Comparison of ENCODE assay signal across 9 cellular contexts in genomic region chr14:67514203-67514607, GRCh38. TPM values are rescaled to one million over a fixed set of nuclear protein-coding genes. Genes with fewer than 3 reads are reported as not detected.
DNase-seq lines count a peak whose midpoint lies in the region; ATAC-seq and TF ChIP-seq lines count a peak whose summit lies in the region.
"Had no signal": no experiment of that assay in that cellular context is flagged by ENCODE, and none has a peak within 500 bp of the region (broad histone marks: within the 10 kb centered on the region; RNA-seq: fewer than 3 reads in every experiment).

No MANE protein-coding gene starts in this region.

- peaks cover 24% of the 10 kb centered on the region for H3K4me1 ChIP-seq in left ventricle myocardium inferior
- H3K4me1 ChIP-seq in skeletal muscle satellite cell (ENCODE audit: control insufficient read depth, insufficient read depth, low read length) = peaks cover 6% of the 10 kb centered on the region

- no peaks in the 10 kb centered on the region for H3K9me3 ChIP-seq in left ventricle myocardium inferior (replicated peaks)
- no peaks in the 10 kb centered on the region for H3K9me3 ChIP-seq in skeletal muscle satellite cell (replicated peaks; ENCODE audit: low read length)

- DNase-seq in H7 (peak; percentile 67), left ventricle myocardium inferior (no peak), D341Med (ENCODE audit: low spot score) (no peak), Kasumi-1 (lab: John Stamatoyannopoulos, UW) (no peak), NOMO-1 (lab: John Stamatoyannopoulos, UW; ENCODE audit: unreplicated experiment in 2 of 2) (no peak)

- H3K9ac ChIP-seq in skeletal muscle satellite cell (ENCODE audit: low read depth, low read length) = no peak overlapping the region

- H3K27ac ChIP-seq in left ventricle myocardium inferior (replicated peaks) = peak overlapping the region; percentile 50

- H3K36me3 ChIP-seq in H7 (replicated peaks; ENCODE audit: control insufficient read depth, insufficient read depth, low read length) = no peaks in the 10 kb centered on the region
- no peaks in the 10 kb centered on the region for H3K36me3 ChIP-seq in left ventricle myocardium inferior
- no peaks in the 10 kb centered on the region for H3K36me3 ChIP-seq in skeletal muscle satellite cell (ENCODE audit: insufficient read depth, low read length)

- H3K27me3 ChIP-seq in H7 (ENCODE audit: control insufficient read depth, insufficient read depth, low read length) = peaks cover 36% of the 10 kb centered on the region
- H3K27me3 ChIP-seq in left ventricle myocardium inferior (ENCODE audit: low read depth) = peaks cover 13% of the 10 kb centered on the region
- H3K27me3 ChIP-seq in skeletal muscle satellite cell (ENCODE audit: control insufficient read depth, insufficient read depth, low read length) = peaks cover 70% of the 10 kb centered on the region

- TF ChIP-seq CTCF in WI38 (IDR thresholded peaks at IDR 0.05; ENCODE audit: low read depth, low read length) (no peak), left ventricle myocardium inferior (IDR thresholded peaks at IDR 0.05; ENCODE audit: borderline replicate concordance) (no peak)

- no peak for ATAC-seq in HG02610 (IDR thresholded peaks at IDR 0.05; ENCODE audit: unreplicated experiment)

- H3K4me2 ChIP-seq in skeletal muscle satellite cell (ENCODE audit: low read length) = peak overlapping the region; percentile 82

- H3K4me3 ChIP-seq in H7 (ENCODE audit: insufficient read depth, low read depth, low read length) (peak overlapping the region; percentile 59), WI38 (ENCODE audit: low read depth, low read length) (peak overlapping the region; percentile 68), left ventricle myocardium inferior (peak overlapping the region; percentile 86), skeletal muscle satellite cell (ENCODE audit: low read length) (peak overlapping the region; percentile 80)

- intact Hi-C loops in left ventricle myocardium inferior (cut with micrococcal nuclease) = no loop called here

RNA-seq across cellular contexts. Expression of gene PLEKHH1, which starts 18.9 kb away (rescaled TPM):
- 16.5 and 22.2 TPM in 2 replicates for total RNA-seq in H7 (2014; rRNA removed; shearing (Covaris generic))
- total RNA-seq in left ventricle myocardium inferior = 3.7 TPM
- total RNA-seq in skeletal muscle satellite cell (2012; rRNA removed) = 0.22 and 1.3 TPM in 2 replicates

RNA-seq across cellular contexts. Expression of gene TMEM229B, which starts 25.7 kb away (rescaled TPM):
- 0.07 and 0.69 TPM in 2 replicates for total RNA-seq in H7 (2014; rRNA removed; shearing (Covaris generic))
- total RNA-seq in left ventricle myocardium inferior = 1.4 TPM
- total RNA-seq in skeletal muscle satellite cell (2012; rRNA removed) = under 0.01 and 0.25 TPM in 2 replicates
- total RNA-seq: LHCN-M2 had no signal
